ENCODE assay signal across 9 cellular contexts in the genomic region with DNA sequence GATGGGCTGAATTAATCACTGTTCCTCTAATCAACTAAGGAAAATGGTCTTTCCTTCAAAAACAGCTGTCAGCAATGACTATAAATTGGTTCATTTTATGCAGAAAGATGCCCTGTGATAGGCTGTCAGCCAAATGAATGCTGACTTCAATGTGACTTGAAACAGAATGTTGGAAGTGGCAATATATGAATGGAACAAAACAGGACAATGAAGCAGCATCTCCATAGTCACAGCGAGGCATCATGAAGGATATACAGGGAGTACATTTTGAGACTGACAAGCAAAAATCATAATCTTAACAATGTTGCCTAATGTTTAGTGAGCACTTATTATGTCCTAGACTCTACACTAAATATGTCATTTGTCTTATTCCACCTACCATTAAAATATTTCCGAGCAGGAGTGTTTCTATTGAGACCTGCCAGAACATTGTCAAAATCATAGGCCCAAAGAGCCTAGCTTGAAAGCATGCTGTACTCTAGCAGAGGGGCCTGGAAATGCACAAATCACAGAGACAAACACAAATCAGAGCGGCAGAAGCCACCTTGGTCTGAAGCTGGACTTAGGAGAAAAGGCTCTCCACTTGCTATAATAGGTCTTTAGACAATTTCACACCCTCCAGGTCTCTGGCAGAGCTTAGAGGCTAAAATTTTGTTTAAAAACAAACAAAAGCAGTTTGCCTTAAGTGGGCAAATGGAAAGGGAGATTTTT.
DNase-seq lines count a peak whose midpoint lies in the region; ATAC-seq and TF ChIP-seq lines count a peak whose summit lies in the region.
"Had no signal": no experiment of that assay in that cellular context is flagged by ENCODE, and none has a peak within 500 bp of the region (broad histone marks: within the 10 kb centered on the region; RNA-seq: fewer than 3 reads in every experiment).

No MANE protein-coding gene starts in this region.

- BruUV-seq in HCT116 (replicated peaks; lab: Mats Ljungman, UMichigan) = no TSS peak
- BruUV-seq in mammary epithelial cell (replicated peaks; lab: Mats Ljungman, UMichigan) = no TSS peak

- in situ Hi-C loops in mammary epithelial cell (cut with MboI; ENCODE audit: low sequenced_read_pairs in 2 of 2) = no loop called here

- POLR2A ChIA-PET in HCT116 (lab: Charles Lee) = interaction anchor here (1.2 to 1.4 kb wide), 4 partner anchors 8 to 109 kb away, joined by 3 to 5 read pairs (median 4); a partner anchor contains a TSS

- H3K79me2 ChIP-seq in HCT116 (ENCODE audit: insufficient read depth, low read length) (no peaks in the 10 kb centered on the region), mammary epithelial cell (ENCODE audit: insufficient read depth, low read length) (no peaks in the 10 kb centered on the region)

- H2AFZ ChIP-seq in HCT116 (ENCODE audit: low read depth, low read length, poor library complexity, severe bottlenecking) (peak overlapping the region; percentile 8), mammary epithelial cell (ENCODE audit: low read depth, low read length) (no peak overlapping the region)

- ATAC-seq in HCT116 (peak; percentile 39), left lobe of liver (peak; percentile 2)

- TF ChIP-seq CTCF in HCT116 (IDR thresholded peaks at IDR 0.05 in 2 of 3, conservative IDR thresholded peaks at IDR 0.05 in 1 of 3; ENCODE audit: borderline replicate concordance in 1 of 3, insufficient read depth in 1 of 3, low read depth in 2 of 3, low read length in 2 of 3) (no peak), mammary epithelial cell (conservative IDR thresholded peaks at IDR 0.05 in 1 of 2, IDR thresholded peaks at IDR 0.05 in 1 of 2; ENCODE audit: extremely low read depth in 1 of 2, insufficient read depth in 1 of 2, low read depth in 1 of 2, low read length in 2 of 2) (no peak)

- H3K4me2 ChIP-seq in HCT116 (ENCODE audit: low read length) = peak overlapping the region; percentile 62
- H3K4me2 ChIP-seq in mammary epithelial cell (ENCODE audit: insufficient read depth, low read depth, low read length) = peak overlapping the region; percentile 85

- DNase-seq in HCT116 (ENCODE audit: low read depth, low spot score) = no peak
- DNase-seq in mammary epithelial cell = no peak
- DNase-seq in left lobe of liver (ENCODE audit: low spot score) = no peak
- no peak for DNase-seq in DMS53 (lab: John Stamatoyannopoulos, UW)
- no peak for DNase-seq in GM19240 (ENCODE audit: insufficient read length, low spot score)
- no peak for DNase-seq in NCI-H345 (lab: John Stamatoyannopoulos, UW)
- no peak for DNase-seq in NCI-H1417 treated with DMSO at 0.1 percent for 48 hours (lab: John Stamatoyannopoulos, UW)
- DNase-seq: activated T-cell treated with anti-CD3 and anti-CD28 coated beads, Interleukin-2, amount 50 U/mL, for 48 hours had no signal

- RAD21 ChIA-PET in HCT116 (lab: Charles Lee; ENCODE audit: low non-redundant PET in 1 of 2, low total read pairs in 2 of 2, uncharacterized antibody in 2 of 2, unreplicated experiment in 2 of 2) = no interaction called here

- TF ChIP-seq RAD21 in HCT116 (IDR thresholded peaks at IDR 0.05; ENCODE audit: low read depth) = no peak

- CTCF ChIA-PET in HCT116 (lab: Charles Lee) = interaction anchor here (1.0 to 2.1 kb wide), 2 partner anchors 21 to 25 kb away, joined by 3 to 13 read pairs; no protein-coding TSS in a partner anchor
- CTCF ChIA-PET in mammary epithelial cell (lab: Charles Lee; ENCODE audit: low non-redundant PET) = interaction anchor here (0.5 kb wide), 1 partner anchor 64 kb away, joined by 5 read pairs; the partner anchor contains the start of gene FAM50B

- peaks cover 32 to 40% of the 10 kb centered on the region in 2 experiments for H3K4me1 ChIP-seq in HCT116 (ENCODE audit: control insufficient read depth in 1 of 2, insufficient read depth in 2 of 2, low read length in 2 of 2)
- H3K4me1 ChIP-seq in mammary epithelial cell (ENCODE audit: insufficient read depth, low read length) = peaks cover 36% of the 10 kb centered on the region
- H3K4me1 ChIP-seq in subcutaneous abdominal adipose tissue (ENCODE audit: control insufficient read depth in 5 of 5, insufficient read depth in 5 of 5, low read length in 5 of 5) = peaks cover 2 to 39% (median 37%) of the 10 kb centered on the region in 5 donors

- WGBS in mammary epithelial cell (ENCODE audit: low coverage, missing lambda C conversion rate) = 61% methylated on average over 3 of the region's 3 CpGs

- no peaks in the 10 kb centered on the region for H3K9me2 ChIP-seq in HCT116 (ENCODE audit: insufficient read depth)

- intact Hi-C loops in HCT116 (cut with micrococcal nuclease) = no loop called here
- intact Hi-C loops in mammary epithelial cell (cut with micrococcal nuclease) = loop anchor here (5.0 to 10.0 kb wide), 2 partner anchors 45 to 518 kb away; no protein-coding TSS in a partner anchor

- H3K4me3 ChIP-seq in HCT116 (replicated peaks in 1 of 2; ENCODE audit: low read depth in 1 of 2, low read length in 2 of 2) (peak overlapping the region in 1 of 2 experiments; percentile 13; a peak in 1 of 4 replicates), mammary epithelial cell (replicated peaks in 1 of 3; ENCODE audit: insufficient read depth in 1 of 3, low read depth in 2 of 3, low read length in 3 of 3) (no peak overlapping the region), subcutaneous abdominal adipose tissue (ENCODE audit: low read depth in 1 of 5, low read length in 5 of 5) (no peak overlapping the region)

- H3K27me3 ChIP-seq in HCT116 (ENCODE audit: insufficient read depth, low read length) (no peaks in the 10 kb centered on the region; the same call in 1 of the 2 replicates), mammary epithelial cell (ENCODE audit: insufficient read depth, low read length) (no peaks in the 10 kb centered on the region), subcutaneous abdominal adipose tissue (ENCODE audit: control insufficient read depth in 5 of 5, insufficient read depth in 4 of 5, low read length in 5 of 5) (no peaks in the 10 kb centered on the region)

- dilution Hi-C loops in mammary epithelial cell (cut with HindIII; ENCODE audit: low sequenced_read_pairs) = no loop called here

- H3K36me3 ChIP-seq in HCT116 (ENCODE audit: control insufficient read depth in 1 of 2, insufficient read depth in 2 of 2, low read length in 2 of 2) (no peaks in the 10 kb centered on the region), mammary epithelial cell (ENCODE audit: insufficient read depth, low read length) (no peaks in the 10 kb centered on the region), subcutaneous abdominal adipose tissue (ENCODE audit: control insufficient read depth in 5 of 5, insufficient read depth in 5 of 5, low read length in 5 of 5) (no peaks in the 10 kb centered on the region)

- H3K9ac ChIP-seq in HCT116 (ENCODE audit: low read length) = no peak overlapping the region
- no peak overlapping the region for H3K9ac ChIP-seq in mammary epithelial cell (ENCODE audit: insufficient read depth, low read length)
- H3K9ac ChIP-seq in subcutaneous abdominal adipose tissue (ENCODE audit: low read length in 5 of 5) = peak overlapping the region in 3 of 5 donors; percentile 40 to 74 (median 51)

- H3K27ac ChIP-seq in HCT116 (ENCODE audit: low read depth, low read length) (no peak overlapping the region; the same call in 1 of the 2 replicates), mammary epithelial cell (ENCODE audit: insufficient read depth, low read depth, low read length) (peak overlapping the region; percentile 65), subcutaneous abdominal adipose tissue (ENCODE audit: low read depth, low read length) (peak overlapping the region; percentile 84)

- TF ChIP-seq POLR2A in HCT116 (IDR thresholded peaks at IDR 0.05; ENCODE audit: borderline replicate concordance, extremely low read depth, insufficient read depth, insufficient read length) = no peak

- H4K20me1 ChIP-seq in HCT116 (ENCODE audit: insufficient read depth) (no peaks in the 10 kb centered on the region), mammary epithelial cell (ENCODE audit: insufficient read depth, low read length) (no peaks in the 10 kb centered on the region)

- peaks cover 0 to 3% of the 10 kb centered on the region in 2 experiments; a peak in 1 of 4 replicates for H3K9me3 ChIP-seq in HCT116 (ENCODE audit: control insufficient read depth in 1 of 2, insufficient read depth in 1 of 2, low read depth in 1 of 2, low read length in 2 of 2)
- no peaks in the 10 kb centered on the region for H3K9me3 ChIP-seq in mammary epithelial cell (replicated peaks; ENCODE audit: insufficient read depth, low read length)
- H3K9me3 ChIP-seq in subcutaneous abdominal adipose tissue (ENCODE audit: control insufficient read depth in 5 of 5, low read length in 5 of 5) = peaks cover 0 to 4% (median 0%) of the 10 kb centered on the region in 5 donors

TF ChIP-seq in HCT116, 20 proteins besides CTCF, POLR2A, EP300 and RAD21:
- TF ChIP-seq EZH2phosphoT487 (IDR thresholded peaks at IDR 0.05; ENCODE audit: borderline replicate concordance) (no peak), CEBPB (IDR thresholded peaks at IDR 0.05; ENCODE audit: low read depth) (no peak; the same call in 1 of the 2 replicates), ZBTB33 (IDR thresholded peaks at IDR 0.05; ENCODE audit: extremely low read depth, insufficient replicate concordance, low read length) (no peak), FOSL1 (IDR thresholded peaks at IDR 0.05; ENCODE audit: low read depth) (no peak), TCF7L2 (IDR thresholded peaks at IDR 0.05; ENCODE audit: borderline replicate concordance, extremely low read depth, insufficient read depth, insufficient read length) (no peak), YY1 (IDR thresholded peaks at IDR 0.05; ENCODE audit: extremely low read depth, insufficient replicate concordance, low read depth, low read length) (no peak), ZFX (IDR thresholded peaks at IDR 0.05) (no peak)

Comparison
In these comparisons a context has a peak if more than half of its experiments do, and no peak if none do; other contexts are left out.
1. H3K9ac ChIP-seq: peak in subcutaneous abdominal adipose tissue (3 of 5); none in HCT116 (single experiment) and mammary epithelial cell (single experiment).